28 cellular contexts compared by ENCODE assay signal in the genomic region with DNA sequence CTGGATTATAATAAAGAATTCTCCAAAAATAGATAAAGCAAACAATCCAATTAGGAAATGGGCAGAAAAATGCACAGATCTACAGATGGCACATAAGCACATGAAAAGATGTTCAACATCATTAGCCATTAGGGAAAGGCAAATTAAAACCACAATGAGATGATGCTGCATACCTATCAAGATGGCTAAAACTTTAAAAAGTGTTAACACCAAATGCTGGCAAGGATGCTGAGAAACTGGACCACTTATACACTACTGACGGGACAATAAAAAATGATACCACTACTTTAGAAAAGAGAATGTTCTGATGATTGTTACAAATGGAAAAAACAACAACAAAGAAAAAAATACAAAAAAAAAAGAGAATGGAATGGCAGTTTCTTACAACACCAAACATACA.
"Had no signal": no experiment of that assay in that cellular context is flagged by ENCODE, and none has a peak within 500 bp of the region (broad histone marks: within the 10 kb centered on the region; RNA-seq: fewer than 3 reads in every experiment).

No MANE protein-coding gene starts in this region.

- FAIRE-seq: endometrium, endothelial cell of umbilical vein, frontal cortex had no signal

- H3K27me3 ChIP-seq: colonic mucosa, dorsolateral prefrontal cortex, esophagus muscularis mucosa, esophagus squamous epithelium, foreskin keratinocyte, gastrocnemius medialis, gastroesophageal sphincter, heart left ventricle, heart right ventricle, hepatocyte had no signal

- H3K27ac ChIP-seq: colonic mucosa, coronary artery, dorsolateral prefrontal cortex, epithelial cell of prostate, esophagus muscularis mucosa, esophagus squamous epithelium, foreskin keratinocyte, gastrocnemius medialis, gastroesophageal sphincter, heart left ventricle, heart right ventricle, hepatocyte had no signal

- H3K9me3 ChIP-seq: colonic mucosa, esophagus muscularis mucosa, esophagus squamous epithelium, gastrocnemius medialis, gastroesophageal sphincter, heart left ventricle had no signal

- H3K79me2 ChIP-seq: hepatocyte had no signal

- H3K36me3 ChIP-seq: colonic mucosa had no signal

- DNase-seq: colonic mucosa; cortex of kidney; dermis blood vessel endothelial cell; dorsolateral prefrontal cortex; effector CD4-positive, alpha-beta T cell; effector CD8-positive, alpha-beta T cell; effector memory CD4-positive, alpha-beta T cell; effector memory CD8-positive, alpha-beta T cell; endodermal cell; erythroblast; esophagus squamous epithelium; foreskin fibroblast; foreskin keratinocyte; foreskin melanocyte; gastrocnemius medialis; glutamatergic neuron; head of caudate nucleus; heart left ventricle; heart right ventricle had no signal

- H3K4me3 ChIP-seq: colonic mucosa, coronary artery, dorsolateral prefrontal cortex, esophagus muscularis mucosa, esophagus squamous epithelium, gastrocnemius medialis, gastroesophageal sphincter, heart left ventricle, heart right ventricle, hepatocyte had no signal

- H3K4me1 ChIP-seq: colonic mucosa, esophagus muscularis mucosa, esophagus squamous epithelium, foreskin keratinocyte, gastrocnemius medialis, gastroesophageal sphincter, heart left ventricle, heart right ventricle had no signal

- ATAC-seq: effector memory CD8-positive, alpha-beta T cell; esophagus mucosa; foreskin keratinocyte; gastrocnemius medialis; gastroesophageal sphincter; heart left ventricle; heart right ventricle had no signal

- H2AFZ ChIP-seq: hepatocyte had no signal

- H3K4me2 ChIP-seq: hepatocyte had no signal
